In genomic region chr19:33737704-33738103, GRCh38 we compare ENCODE assay signal across 25 cellular contexts.
"Had no signal": no experiment of that assay in that cellular context is flagged by ENCODE, and none has a peak within 500 bp of the region (broad histone marks: within the 10 kb centered on the region; RNA-seq: fewer than 3 reads in every experiment).

No MANE protein-coding gene starts in this region.

- H3K27me3 ChIP-seq: pancreas, right lobe of liver, sigmoid colon, thyroid gland, tibial nerve, upper lobe of left lung, vagina had no signal

- H3K36me3 Mint-ChIP-seq: natural killer cell; neural progenitor cell; stimulated activated effector memory CD8-positive, alpha-beta T cell treated with anti-CD3 and anti-CD28 coated beads, Interleukin-12 subunit alpha, Interleukin-12 subunit beta, amount 100 ng/mL, for 72 hours; stimulated activated naive B cell treated with anti-CD40 and anti-IgM and Interleukin-4, amounts not matched to agents 10 μg/mL and 1 μg/mL and 100 μg/mL, for 72 hours had no signal

- H3K4me3 Mint-ChIP-seq: natural killer cell; nephron; neural progenitor cell; stimulated activated effector memory CD8-positive, alpha-beta T cell treated with anti-CD3 and anti-CD28 coated beads, Interleukin-12 subunit alpha, Interleukin-12 subunit beta, amount 100 ng/mL, for 72 hours; stimulated activated naive B cell treated with anti-CD40 and anti-IgM and Interleukin-4, amounts not matched to agents 10 μg/mL and 1 μg/mL and 100 μg/mL, for 72 hours; stimulated activated naive CD8-positive, alpha-beta T cell treated with anti-CD3 and anti-CD28 coated beads, Interleukin-15, Interleukin-2, amounts not matched to agents 100 ng/mL and 50 ng/mL, for 24 hours had no signal

- DNase-seq: natural killer cell; occipital lobe; pancreas; right cardiac atrium; right lobe of liver; sigmoid colon; small intestine; stimulated activated CD4-positive, alpha-beta T cell treated with anti-CD3 and anti-CD28 coated beads, Interleukin-15, amount 100 ng/mL, for 24 hours; stimulated activated CD4-positive, alpha-beta T cell treated with anti-CD3 and anti-CD28 coated beads, Interleukin-2, amount 100 ng/mL, for 24 hours; stimulated activated CD4-positive, alpha-beta T cell treated with anti-CD3 and anti-CD28 coated beads, Interleukin-2, amount 100 ng/mL, for 48 hours; stimulated activated CD4-positive, alpha-beta T cell treated with anti-CD3 and anti-CD28 coated beads, Interleukin-4, amount 100 ng/mL, for 24 hours; stimulated activated naive B cell treated with anti-CD40 and anti-IgM and Interleukin-4, amounts not matched to agents 10 μg/mL and 1 μg/mL and 100 μg/mL, for 72 hours; stimulated activated naive CD4-positive, alpha-beta T cell treated with Interleukin-2 at 50 U/mL for 16 hours; stomach; thyroid gland; trophoblast cell; upper lobe of left lung had no signal

- H3K4me3 ChIP-seq: neural progenitor cell, pancreas, prostate gland, right lobe of liver, sigmoid colon, stomach, thoracic aorta, thyroid gland, tibial nerve, upper lobe of left lung, vagina had no signal

- H3K4me1 ChIP-seq: neural progenitor cell, pancreas, prostate gland, right lobe of liver, stomach, thyroid gland, tibial nerve, upper lobe of left lung, vagina had no signal

- H3K4me1 Mint-ChIP-seq: natural killer cell; nephron; neural progenitor cell; stimulated activated effector memory CD8-positive, alpha-beta T cell treated with anti-CD3 and anti-CD28 coated beads, Interleukin-12 subunit alpha, Interleukin-12 subunit beta, amount 100 ng/mL, for 72 hours; stimulated activated naive B cell treated with anti-CD40 and anti-IgM and Interleukin-4, amounts not matched to agents 10 μg/mL and 1 μg/mL and 100 μg/mL, for 72 hours had no signal

- H3K27ac Mint-ChIP-seq: natural killer cell; nephron; neural progenitor cell; stimulated activated effector memory CD8-positive, alpha-beta T cell treated with anti-CD3 and anti-CD28 coated beads, Interleukin-12 subunit alpha, Interleukin-12 subunit beta, amount 100 ng/mL, for 72 hours; stimulated activated naive B cell treated with anti-CD40 and anti-IgM and Interleukin-4, amounts not matched to agents 10 μg/mL and 1 μg/mL and 100 μg/mL, for 72 hours; stimulated activated naive CD8-positive, alpha-beta T cell treated with anti-CD3 and anti-CD28 coated beads, Interleukin-15, Interleukin-2, amounts not matched to agents 100 ng/mL and 50 ng/mL, for 24 hours had no signal

- ATAC-seq: natural killer cell; pancreas; right cardiac atrium; right lobe of liver; stimulated activated effector memory CD8-positive, alpha-beta T cell treated with anti-CD3 and anti-CD28 coated beads, Interleukin-12 subunit alpha, Interleukin-12 subunit beta, amount 100 ng/mL, for 72 hours; stimulated activated naive B cell treated with anti-CD40 and anti-IgM and Interleukin-4, amounts not matched to agents 10 μg/mL and 1 μg/mL and 100 μg/mL, for 72 hours had no signal

- H2AFZ ChIP-seq: neural progenitor cell had no signal

- H3K9me3 ChIP-seq: pancreas, prostate gland, right lobe of liver, stomach, thoracic aorta, thyroid gland, tibial nerve, upper lobe of left lung, vagina had no signal

- H3K4me2 ChIP-seq: neural progenitor cell had no signal

- H3K9me3 Mint-ChIP-seq: natural killer cell; nephron; neural progenitor cell; stimulated activated effector memory CD8-positive, alpha-beta T cell treated with anti-CD3 and anti-CD28 coated beads, Interleukin-12 subunit alpha, Interleukin-12 subunit beta, amount 100 ng/mL, for 72 hours; stimulated activated naive CD8-positive, alpha-beta T cell treated with anti-CD3 and anti-CD28 coated beads, Interleukin-15, Interleukin-2, amounts not matched to agents 100 ng/mL and 50 ng/mL, for 24 hours had no signal

- H3K27ac ChIP-seq: neural progenitor cell, pancreas, prostate gland, right lobe of liver, sigmoid colon, stomach, thoracic aorta, thyroid gland, tibial nerve, upper lobe of left lung, vagina had no signal

- H3K36me3 ChIP-seq: neural progenitor cell, pancreas, prostate gland, right lobe of liver, sigmoid colon, stomach, thoracic aorta, thyroid gland, tibial nerve, upper lobe of left lung, vagina had no signal
